13 cellular contexts compared by ENCODE assay signal in the genomic region with DNA sequence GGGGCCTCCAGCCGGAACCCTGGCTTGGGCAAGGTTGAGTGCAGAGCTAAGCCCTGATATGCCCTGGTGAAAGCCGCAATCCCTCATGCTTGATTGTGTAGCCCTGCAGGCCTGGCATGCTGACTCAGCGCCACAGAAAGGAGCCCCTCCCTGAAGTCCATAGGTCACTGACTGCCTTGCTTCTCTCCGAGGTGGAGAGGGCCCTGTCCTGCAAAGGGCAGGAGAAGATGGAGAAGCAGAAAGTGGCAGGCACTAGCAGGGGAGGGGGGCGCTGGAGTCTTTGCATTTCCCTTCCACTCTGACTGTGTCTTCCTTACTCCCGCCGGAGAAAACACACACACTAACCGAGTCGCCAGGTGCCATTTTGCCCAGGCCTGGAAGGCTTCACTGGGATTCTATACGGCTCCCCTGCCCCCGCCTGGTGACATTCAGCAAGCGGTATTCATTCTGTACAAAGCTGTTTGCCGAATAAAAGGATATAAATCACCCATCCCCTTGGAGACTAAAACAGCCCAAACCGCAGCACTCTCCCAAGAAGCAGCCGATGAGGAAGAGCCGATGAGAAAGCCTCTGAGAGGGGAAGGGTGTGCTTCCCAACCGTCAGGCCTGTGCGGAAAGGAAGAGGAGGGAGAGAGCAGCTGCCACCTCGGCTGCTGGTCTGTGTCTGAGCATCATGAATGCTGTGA.
DNase-seq lines count a peak whose midpoint lies in the region; ATAC-seq and TF ChIP-seq lines count a peak whose summit lies in the region.
"Had no signal": no experiment of that assay in that cellular context is flagged by ENCODE, and none has a peak within 500 bp of the region (broad histone marks: within the 10 kb centered on the region; RNA-seq: fewer than 3 reads in every experiment).

No MANE protein-coding gene starts in this region.

- no peak for TF ChIP-seq POLR2A in testis (IDR thresholded peaks at IDR 0.05)

- TF ChIP-seq CTCF in progenitor cell of endocrine pancreas (IDR thresholded peaks at IDR 0.05; ENCODE audit: unreplicated experiment), result no peak
- no peak for TF ChIP-seq CTCF in testis (IDR thresholded peaks at IDR 0.05)

- H3K27me3 ChIP-seq in testis, result no peaks in the 10 kb centered on the region

- H3K4me1 Mint-ChIP-seq in progenitor cell of endocrine pancreas (ENCODE audit: low read depth), result peaks cover 31% of the 10 kb centered on the region

- H3K27ac Mint-ChIP-seq in progenitor cell of endocrine pancreas, result peak overlapping the region; percentile 45
- H3K27ac Mint-ChIP-seq: activated naive CD4-positive, alpha-beta T cell treated with anti-CD3 and anti-CD28 coated beads, Interleukin-2, amount 50 U/mL, for 72 hours; stimulated activated effector memory CD8-positive, alpha-beta T cell treated with anti-CD3 and anti-CD28 coated beads, Interleukin-12 subunit alpha, Interleukin-12 subunit beta, amount 100 ng/mL, for 72 hours had no signal

- intact Hi-C loops in testis (cut with DNase I; ENCODE audit: low total_unique reads), result no loop called here

- DNase-seq in NCI-H1417 (lab: John Stamatoyannopoulos, UW) (peak; percentile 31 to 92 (median 50)), NCI-H1417 treated with DMSO at 0.1 percent for 48 hours (lab: John Stamatoyannopoulos, UW) (no peak), NCI-H526 (lab: John Stamatoyannopoulos, UW) (peak; percentile 64 to 79), glomerular visceral epithelial cell (ENCODE audit: extremely low spot score) (peak; percentile 63), progenitor cell of endocrine pancreas (ENCODE audit: low spot score, unreplicated experiment) (peak; percentile 33), testis (no peak)
- DNase-seq in stimulated activated CD4-positive, alpha-beta T cell treated with anti-CD3 and anti-CD28 coated beads, Interleukin-4, amount 100 ng/mL, for 4 hours, result no peak
- DNase-seq: 8988T; activated CD4-positive, CD25-positive, alpha-beta regulatory T cell treated with anti-CD3 and anti-CD28 coated beads, Interleukin-2, amount 50 U/mL, for 72 hours; Karpas-422 had no signal

- no peaks in the 10 kb centered on the region for H3K36me3 ChIP-seq in testis (ENCODE audit: low read depth, missing control alignments)

- H3K27ac ChIP-seq in testis, result no peak overlapping the region

- no peak overlapping the region for H3K4me3 ChIP-seq in testis

- H3K9me3 ChIP-seq in testis, result no peaks in the 10 kb centered on the region

- H3K9me3 Mint-ChIP-seq in progenitor cell of endocrine pancreas (ENCODE audit: low read depth), result no peaks in the 10 kb centered on the region
- H3K9me3 Mint-ChIP-seq: activated naive CD4-positive, alpha-beta T cell treated with anti-CD3 and anti-CD28 coated beads, Interleukin-2, amount 50 U/mL, for 72 hours; stimulated activated effector memory CD8-positive, alpha-beta T cell treated with anti-CD3 and anti-CD28 coated beads, Interleukin-12 subunit alpha, Interleukin-12 subunit beta, amount 100 ng/mL, for 72 hours had no signal

- no peaks in the 10 kb centered on the region for H3K4me1 ChIP-seq in testis

- no peak overlapping the region for H3K4me3 Mint-ChIP-seq in progenitor cell of endocrine pancreas (ENCODE audit: low read depth)
- H3K4me3 Mint-ChIP-seq: stimulated activated effector memory CD8-positive, alpha-beta T cell treated with anti-CD3 and anti-CD28 coated beads, Interleukin-12 subunit alpha, Interleukin-12 subunit beta, amount 100 ng/mL, for 72 hours had no signal

- ATAC-seq in HG02610 (IDR thresholded peaks at IDR 0.05; ENCODE audit: unreplicated experiment), result no peak
- ATAC-seq: activated naive CD4-positive, alpha-beta T cell treated with anti-CD3 and anti-CD28 coated beads, Interleukin-2, amount 50 U/mL, for 72 hours; stimulated activated effector memory CD8-positive, alpha-beta T cell treated with anti-CD3 and anti-CD28 coated beads, Interleukin-12 subunit alpha, Interleukin-12 subunit beta, amount 100 ng/mL, for 72 hours had no signal

- 81 to 85% methylated on average over 19 of the region's 19 CpGs for WGBS in testis, 2 donors

- H3K36me3 Mint-ChIP-seq in progenitor cell of endocrine pancreas (ENCODE audit: insufficient read depth), result no peaks in the 10 kb centered on the region
- H3K36me3 Mint-ChIP-seq: activated naive CD4-positive, alpha-beta T cell treated with anti-CD3 and anti-CD28 coated beads, Interleukin-2, amount 50 U/mL, for 72 hours; stimulated activated effector memory CD8-positive, alpha-beta T cell treated with anti-CD3 and anti-CD28 coated beads, Interleukin-12 subunit alpha, Interleukin-12 subunit beta, amount 100 ng/mL, for 72 hours had no signal

- peaks cover 51% of the 10 kb centered on the region for H3K27me3 Mint-ChIP-seq in progenitor cell of endocrine pancreas

Comparison
In these comparisons a context has a peak if more than half of its experiments do, and no peak if none do; other contexts are left out.
1. DNase-seq: peak in NCI-H1417 (3 of 3), NCI-H526 (2 of 2), glomerular visceral epithelial cell (single experiment) and progenitor cell of endocrine pancreas (single experiment); none in NCI-H1417 treated with DMSO at 0.1 percent for 48 hours (single experiment), stimulated activated CD4-positive, alpha-beta T cell treated with anti-CD3 and anti-CD28 coated beads, Interleukin-4, amount 100 ng/mL, for 4 hours (0 of 2) and testis (single experiment).